35 cellular contexts compared by ENCODE assay signal in the genomic region with DNA sequence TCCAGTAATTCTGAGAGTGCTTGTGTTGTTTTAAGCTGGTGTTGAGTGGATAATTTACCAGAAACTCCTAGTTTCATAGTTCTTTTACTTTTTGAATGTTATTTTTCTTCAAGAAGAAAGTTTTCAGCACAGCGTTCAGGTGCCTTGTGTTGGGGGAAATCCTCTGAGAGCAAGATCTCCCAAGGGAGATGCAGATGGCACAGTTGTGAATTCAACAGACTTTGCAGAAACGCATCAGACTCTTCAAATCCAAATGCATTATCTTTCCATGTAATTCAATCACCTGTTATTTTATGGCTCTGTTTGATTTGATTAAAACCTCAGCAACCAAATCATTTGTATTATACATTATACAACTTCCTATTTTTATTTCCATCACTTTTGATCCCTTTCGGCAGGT.
"Had no signal": no experiment of that assay in that cellular context is flagged by ENCODE, and none has a peak within 500 bp of the region (broad histone marks: within the 10 kb centered on the region; RNA-seq: fewer than 3 reads in every experiment).

No MANE protein-coding gene starts in this region.

- H3K9me3 Mint-ChIP-seq: activated CD4-positive, alpha-beta memory T cell treated with anti-CD3 and anti-CD28 coated beads for 36 hours; activated CD4-positive, alpha-beta T cell treated with anti-CD3 and anti-CD28 coated beads, Interleukin-2, amount 10 ng/mL, durations not matched to agents 24 days and 14 days; activated T-helper 17 cell treated with anti-CD3 and anti-CD28 coated beads, Interleukin-2, amount 50 U/mL, for 72 hours; neural progenitor cell; type B pancreatic cell had no signal

- H3K4me2 ChIP-seq: neural progenitor cell had no signal

- H3K27me3 ChIP-seq: esophagus muscularis mucosa, foreskin keratinocyte, neural progenitor cell, sigmoid colon, vagina had no signal

- H3K27ac ChIP-seq: esophagus muscularis mucosa, foreskin keratinocyte, heart left ventricle, lower lobe of right lung, neural progenitor cell, parathyroid adenoma, psoas muscle, sigmoid colon, vagina had no signal

- H3K27me3 Mint-ChIP-seq: activated CD4-positive, alpha-beta T cell treated with anti-CD3 and anti-CD28 coated beads, Interleukin-2, amount 10 ng/mL, durations not matched to agents 24 days and 14 days; central memory CD8-positive, alpha-beta T cell; stimulated activated memory B cell treated with anti-CD40 and anti-IgM and Interleukin-4, amounts not matched to agents 10 μg/mL and 1 μg/mL and 100 μg/mL, for 72 hours; stimulated activated naive CD8-positive, alpha-beta T cell treated with anti-CD3 and anti-CD28 coated beads, Interleukin-15, amount 100 ng/mL, for 72 hours; type B pancreatic cell had no signal

- DNase-seq: activated CD4-positive, alpha-beta memory T cell treated with anti-CD3 and anti-CD28 coated beads for 36 hours; activated CD4-positive, alpha-beta T cell treated with anti-CD3 and anti-CD28 coated beads, Interleukin-2, amount 10 ng/mL, durations not matched to agents 24 days and 14 days; activated CD4-positive, CD25-positive, alpha-beta regulatory T cell treated with anti-CD3 and anti-CD28 coated beads, Interleukin-2, amount 50 U/mL, for 72 hours; activated CD8-positive, alpha-beta memory T cell treated with anti-CD3 and anti-CD28 coated beads, Interleukin-2, amount 50 U/mL, for 48 hours; activated gamma-delta T cell treated with Interleukin-2 at 50 U/mL for 16 hours; activated naive CD4-positive, alpha-beta T cell treated with anti-CD3 and anti-CD28 coated beads, Interleukin-2, amount 50 U/mL, for 16 hours; activated T-cell treated with anti-CD3 and anti-CD28 coated beads, Interleukin-2, amount 50 U/mL, for 4 hours; amniotic stem cell; effector CD4-positive, alpha-beta T cell; foreskin keratinocyte; heart left ventricle; hypothalamus; immature natural killer cell; kidney; lower lobe of right lung; mesenchymal stem cell; naive thymus-derived CD8-positive, alpha-beta T cell; occipital lobe; psoas muscle; sigmoid colon; small intestine; stimulated activated CD4-positive, alpha-beta T cell treated with anti-CD3 and anti-CD28 coated beads, Interleukin-1b, Interleukin-23, amount 100 ng/mL, for 48 hours; stimulated activated CD4-positive, alpha-beta T cell treated with anti-CD3 and anti-CD28 coated beads, Interleukin-4, amount 100 ng/mL, for 4 hours; stimulated activated CD8-positive, alpha-beta memory T cell treated with anti-CD3 and anti-CD28 coated beads, Interleukin-4, amount 100 ng/mL, for 48 hours; stimulated activated naive CD8-positive, alpha-beta T cell treated with anti-CD3 and anti-CD28 coated beads, Interleukin-15, amount 100 ng/mL, for 72 hours; substantia nigra; T-helper 9 cell had no signal

- H3K4me3 ChIP-seq: esophagus muscularis mucosa, heart left ventricle, lower lobe of right lung, neural progenitor cell, psoas muscle, sigmoid colon, vagina had no signal

- H3K36me3 Mint-ChIP-seq: activated CD4-positive, alpha-beta memory T cell treated with anti-CD3 and anti-CD28 coated beads for 36 hours; immature natural killer cell; naive thymus-derived CD8-positive, alpha-beta T cell; neural progenitor cell; stimulated activated memory B cell treated with anti-CD40 and anti-IgM and Interleukin-4, amounts not matched to agents 10 μg/mL and 1 μg/mL and 100 μg/mL, for 72 hours; type B pancreatic cell had no signal

- H3K4me3 Mint-ChIP-seq: activated CD4-positive, alpha-beta memory T cell treated with anti-CD3 and anti-CD28 coated beads for 36 hours; activated CD4-positive, alpha-beta T cell treated with anti-CD3 and anti-CD28 coated beads, Interleukin-2, amount 10 ng/mL, durations not matched to agents 24 days and 14 days; activated T-cell treated with anti-CD3 and anti-CD28 coated beads, Interleukin-2, amount 50 U/mL, for 4 hours; activated T-helper 17 cell treated with anti-CD3 and anti-CD28 coated beads, Interleukin-2, amount 50 U/mL, for 72 hours; central memory CD8-positive, alpha-beta T cell; immature natural killer cell; naive thymus-derived CD8-positive, alpha-beta T cell; neural progenitor cell; stimulated activated memory B cell treated with anti-CD40 and anti-IgM and Interleukin-4, amounts not matched to agents 10 μg/mL and 1 μg/mL and 100 μg/mL, for 72 hours; stimulated activated naive CD8-positive, alpha-beta T cell treated with anti-CD3 and anti-CD28 coated beads, Interleukin-15, amount 100 ng/mL, for 72 hours had no signal

- H3K27ac Mint-ChIP-seq: activated CD4-positive, alpha-beta memory T cell treated with anti-CD3 and anti-CD28 coated beads for 36 hours; activated CD4-positive, alpha-beta T cell treated with anti-CD3 and anti-CD28 coated beads, Interleukin-2, amount 10 ng/mL, durations not matched to agents 24 days and 14 days; activated T-helper 17 cell treated with anti-CD3 and anti-CD28 coated beads, Interleukin-2, amount 50 U/mL, for 72 hours; immature natural killer cell; naive thymus-derived CD8-positive, alpha-beta T cell; neural progenitor cell; stimulated activated memory B cell treated with anti-CD40 and anti-IgM and Interleukin-4, amounts not matched to agents 10 μg/mL and 1 μg/mL and 100 μg/mL, for 72 hours; stimulated activated naive CD8-positive, alpha-beta T cell treated with anti-CD3 and anti-CD28 coated beads, Interleukin-15, amount 100 ng/mL, for 72 hours; type B pancreatic cell had no signal

- H3K36me3 ChIP-seq: esophagus muscularis mucosa, heart left ventricle, lower lobe of right lung, neural progenitor cell, sigmoid colon, vagina had no signal

- H2AFZ ChIP-seq: parathyroid adenoma had no signal

- H3K4me1 ChIP-seq: foreskin keratinocyte, heart left ventricle, lower lobe of right lung, parathyroid adenoma, psoas muscle, vagina had no signal

- H3K4me1 Mint-ChIP-seq: activated CD4-positive, alpha-beta T cell treated with anti-CD3 and anti-CD28 coated beads, Interleukin-2, amount 10 ng/mL, durations not matched to agents 24 days and 14 days; activated T-helper 17 cell treated with anti-CD3 and anti-CD28 coated beads, Interleukin-2, amount 50 U/mL, for 72 hours; central memory CD8-positive, alpha-beta T cell; immature natural killer cell; naive thymus-derived CD8-positive, alpha-beta T cell; stimulated activated memory B cell treated with anti-CD40 and anti-IgM and Interleukin-4, amounts not matched to agents 10 μg/mL and 1 μg/mL and 100 μg/mL, for 72 hours; stimulated activated naive CD8-positive, alpha-beta T cell treated with anti-CD3 and anti-CD28 coated beads, Interleukin-15, amount 100 ng/mL, for 72 hours had no signal

- H3K79me2 ChIP-seq: parathyroid adenoma had no signal

- ATAC-seq: activated T-cell treated with anti-CD3 and anti-CD28 coated beads, Interleukin-2, amount 50 U/mL, for 4 hours; activated T-helper 17 cell treated with anti-CD3 and anti-CD28 coated beads, Interleukin-2, amount 50 U/mL, for 72 hours; foreskin keratinocyte; lower lobe of right lung; naive thymus-derived CD8-positive, alpha-beta T cell; psoas muscle; stimulated activated memory B cell treated with anti-CD40 and anti-IgM and Interleukin-4, amounts not matched to agents 10 μg/mL and 1 μg/mL and 100 μg/mL, for 72 hours; stimulated activated naive CD8-positive, alpha-beta T cell treated with anti-CD3 and anti-CD28 coated beads, Interleukin-15, amount 100 ng/mL, for 72 hours had no signal

- H3K9me3 ChIP-seq: esophagus muscularis mucosa, heart left ventricle, lower lobe of right lung, psoas muscle, sigmoid colon, vagina had no signal

- H3K9ac ChIP-seq: neural progenitor cell, parathyroid adenoma had no signal
